ENCODE assay signal across 9 cellular contexts in the genomic region with DNA sequence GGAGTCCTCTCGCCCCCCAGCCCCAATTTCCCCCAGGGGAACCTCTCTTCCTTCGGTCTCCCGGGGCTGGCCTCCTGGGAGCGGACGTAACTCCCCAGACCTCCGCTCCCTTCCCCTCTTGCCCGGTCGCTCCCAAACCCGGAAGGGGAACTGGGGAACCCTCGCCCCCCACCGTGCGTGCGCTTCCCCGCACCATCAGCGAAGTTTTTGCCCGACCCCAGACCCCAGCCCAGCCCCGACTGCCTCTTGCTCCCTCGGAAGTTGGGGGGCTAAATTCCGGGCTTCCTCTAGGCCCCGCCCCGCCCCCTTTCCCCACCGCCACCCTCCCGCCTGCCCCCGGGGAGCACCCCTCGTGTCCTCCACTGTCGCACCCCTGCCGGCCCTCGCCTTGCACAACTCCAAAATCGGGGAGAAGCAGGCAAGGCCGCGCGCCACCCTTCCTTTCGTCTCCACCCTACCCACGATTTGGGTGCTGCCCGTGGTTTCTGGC. TPM values are rescaled to one million over a fixed set of nuclear protein-coding genes. Genes with fewer than 3 reads are reported as not detected.
A peak's percentile ranks its signal among the peaks of the same experiment; 100 is the strongest.
DNase-seq lines count a peak whose midpoint lies in the region; ATAC-seq and TF ChIP-seq lines count a peak whose summit lies in the region.
"Had no signal": no experiment of that assay in that cellular context is flagged by ENCODE, and none has a peak within 500 bp of the region (broad histone marks: within the 10 kb centered on the region; RNA-seq: fewer than 3 reads in every experiment).

No MANE protein-coding gene starts in this region.

- H3K36me3 ChIP-seq in OCI-LY1 (ENCODE audit: insufficient read depth, low read length): peaks cover 26% of the 10 kb centered on the region
- H3K36me3 ChIP-seq in adrenal gland (replicated peaks in 1 of 2): peaks cover 0 to 27% of the 10 kb centered on the region in 2 donors
- H3K36me3 ChIP-seq in hepatocyte (replicated peaks; ENCODE audit: insufficient read depth, low read depth): no peaks in the 10 kb centered on the region
- H3K36me3 ChIP-seq in skeletal muscle satellite cell (ENCODE audit: insufficient read depth, low read length): peaks cover 24% of the 10 kb centered on the region

- H2AFZ ChIP-seq in OCI-LY1 (ENCODE audit: low read length): no peak overlapping the region
- H2AFZ ChIP-seq in hepatocyte: peak overlapping the region; percentile 47

- H3K27me3 ChIP-seq in OCI-LY1 (ENCODE audit: insufficient read depth, low read length): no peaks in the 10 kb centered on the region
- H3K27me3 ChIP-seq in adrenal gland: no peaks in the 10 kb centered on the region
- H3K27me3 ChIP-seq in hepatocyte: no peaks in the 10 kb centered on the region
- H3K27me3 ChIP-seq in skeletal muscle satellite cell (ENCODE audit: control insufficient read depth, insufficient read depth, low read length): peaks cover 6% of the 10 kb centered on the region

- peak in 1 of 2 donors; percentile 15 for TF ChIP-seq POLR2A in adrenal gland (IDR thresholded peaks at IDR 0.05)

- H3K27ac ChIP-seq in OCI-LY1 (ENCODE audit: low read depth, low read length, poor library complexity, severe bottlenecking) (peak overlapping the region; percentile 65), adrenal gland (peak overlapping the region; percentile 91 to 99 (median 97)), hepatocyte (peak overlapping the region; percentile 90)

- H3K4me2 ChIP-seq in OCI-LY1 (ENCODE audit: low read length) (peak overlapping the region; percentile 80), hepatocyte (peak overlapping the region; percentile 98), skeletal muscle satellite cell (ENCODE audit: low read length) (peak overlapping the region; percentile 98)

- ATAC-seq in GM21528 (IDR thresholded peaks at IDR 0.05; ENCODE audit: low FRiP score, unreplicated experiment) (peak; percentile 4), GM18868 (IDR thresholded peaks at IDR 0.05; ENCODE audit: unreplicated experiment) (no peak)

- H3K79me2 ChIP-seq in OCI-LY1 (ENCODE audit: insufficient read depth, low read length): peaks cover 6% of the 10 kb centered on the region
- peaks cover 48% of the 10 kb centered on the region for H3K79me2 ChIP-seq in hepatocyte

- WGBS in adrenal gland, 4 donors: 0 to 1% (median 1%) methylated on average over 1 to 35 of the region's 35 CpGs
- 0% methylated on average over 9 of the region's 35 CpGs for WGBS in hepatocyte (ENCODE audit: low lambda C conversion rate, missing lambda C conversion rate)

- TF ChIP-seq CTCF in AG09309 (IDR thresholded peaks at IDR 0.05; ENCODE audit: control insufficient read depth, insufficient read depth, low read depth, low read length, missing control alignments) (no peak), OCI-LY1 (IDR thresholded peaks at IDR 0.05; ENCODE audit: low read length) (no peak), adrenal gland (IDR thresholded peaks at IDR 0.05) (no peak), hepatocyte (IDR thresholded peaks at IDR 0.05; ENCODE audit: poor library complexity) (no peak)

- H3K4me1 ChIP-seq in OCI-LY1 (ENCODE audit: insufficient read depth, low read length, severe bottlenecking) (peaks cover 11% of the 10 kb centered on the region), adrenal gland (replicated peaks in 1 of 2) (peaks cover 0 to 14% of the 10 kb centered on the region in 2 donors), hepatocyte (ENCODE audit: insufficient read depth) (peaks cover 14% of the 10 kb centered on the region), skeletal muscle satellite cell (ENCODE audit: control insufficient read depth, insufficient read depth, low read length) (no peaks in the 10 kb centered on the region)

- H3K9me2 ChIP-seq in OCI-LY1 (ENCODE audit: low read depth, low read length) (no peaks in the 10 kb centered on the region), hepatocyte (replicated peaks; ENCODE audit: insufficient read depth) (no peaks in the 10 kb centered on the region)

- H4K20me1 ChIP-seq in OCI-LY1 (ENCODE audit: insufficient read depth, low read length): no peaks in the 10 kb centered on the region
- peaks cover 46% of the 10 kb centered on the region for H4K20me1 ChIP-seq in hepatocyte (ENCODE audit: insufficient read depth, poor library complexity, severe bottlenecking)

- DNase-seq in AG09309 (ENCODE audit: low read depth) (no peak), adrenal gland (peak; percentile 44 to 77 (median 64)), hepatocyte (ENCODE audit: low spot score) (peak; percentile 43), NCI-H2029 treated with DMSO at 0.1 percent for 48 hours (lab: John Stamatoyannopoulos, UW) (no peak)

- intact Hi-C loops in adrenal gland (cut with DNase I): loop anchor here in 1 of 2 donors (5.0 kb wide), 1 partner anchor 47 kb away; no protein-coding TSS in a partner anchor

- no peaks in the 10 kb centered on the region for H3F3A ChIP-seq in OCI-LY1 (ENCODE audit: insufficient read depth, low read length)

- H3K4me3 ChIP-seq in AG09309 (ENCODE audit: control insufficient read depth, low read depth, low read length) (peak overlapping the region; percentile 99), OCI-LY1 (ENCODE audit: low read depth, low read length, poor library complexity, severe bottlenecking) (peak overlapping the region; percentile 76), adrenal gland (peak overlapping the region; percentile 49 to 94 (median 88)), hepatocyte (peak overlapping the region; percentile 96), skeletal muscle satellite cell (ENCODE audit: low read length) (peak overlapping the region; percentile 99)

- H3K9me3 ChIP-seq in OCI-LY1 (ENCODE audit: low read length) (no peaks in the 10 kb centered on the region), adrenal gland (replicated peaks in 1 of 3) (no peaks in the 10 kb centered on the region), hepatocyte (ENCODE audit: low read depth) (no peaks in the 10 kb centered on the region), skeletal muscle satellite cell (replicated peaks; ENCODE audit: low read length) (no peaks in the 10 kb centered on the region)

- H3K9ac ChIP-seq in OCI-LY1 (ENCODE audit: low read length) (peak overlapping the region; percentile 94), skeletal muscle satellite cell (ENCODE audit: low read depth, low read length) (peak overlapping the region; percentile 99)

RNA-seq across cellular contexts. Expression of gene GNB2, which starts 0.4 kb away (rescaled TPM):
- 100 to 1,000 TPM; 152 to 365 (median 297) TPM for total RNA-seq in adrenal gland
- 100 to 1,000 TPM; 105 to 139 (median 105) TPM for polyA plus RNA-seq in adrenal gland
- total RNA-seq in hepatocyte: 99.6 and 111 TPM in 2 replicates
- polyA plus RNA-seq in hepatocyte: 204 and 222 TPM in 2 replicates
- total RNA-seq in skeletal muscle satellite cell (2012; rRNA removed): 92.8 and 107 TPM in 2 replicates

RNA-seq across cellular contexts. Expression of gene ACTL6B, which starts 17.7 kb away (rescaled TPM):
- total RNA-seq in adrenal gland (1 to 10 TPM in 3 of 8 donors, not detected in 5; 1.9 to 3.8 (median 2.4) TPM), hepatocyte (not detected in 2 replicates)
- polyA plus RNA-seq in adrenal gland (1 to 10 TPM in 2 of 3 donors, under 1 TPM in 1; 0.64 to 5.1 (median 2.5) TPM), hepatocyte (not detected in 2 replicates)
- not detected in 2 replicates for total RNA-seq in skeletal muscle satellite cell (2012; rRNA removed)
- total RNA-seq: pulmonary artery endothelial cell had no signal

RNA-seq across cellular contexts. Expression of gene GIGYF1, which starts 20.1 kb away (rescaled TPM):
- 10 to 100 TPM; 19.1 to 62.2 (median 25.9) TPM for total RNA-seq in adrenal gland
- 100 to 1,000 TPM in 1 of 3 donors, 10 to 100 TPM in 1, 1 to 10 TPM in 1; 5.4 to 167 (median 49.8) TPM for polyA plus RNA-seq in adrenal gland
- total RNA-seq in hepatocyte: 14.2 and 17.6 TPM in 2 replicates
- 13.2 and 16.8 TPM in 2 replicates for polyA plus RNA-seq in hepatocyte
- 14.6 and 15.5 TPM in 2 replicates for total RNA-seq in skeletal muscle satellite cell (2012; rRNA removed)

RNA-seq across cellular contexts. Expression of gene POP7, which starts 31.9 kb away (rescaled TPM):
- total RNA-seq in adrenal gland (10 to 100 TPM in 7 of 8 donors, 1 to 10 TPM in 1; 8.7 to 60.9 (median 34.2) TPM), hepatocyte (30.1 and 39.2 TPM in 2 replicates)
- polyA plus RNA-seq in adrenal gland (10 to 100 TPM; 24.8 to 48.5 (median 27.1) TPM), hepatocyte (48.7 and 59.2 TPM in 2 replicates)
- 47.4 and 57.7 TPM in 2 replicates for total RNA-seq in skeletal muscle satellite cell (2012; rRNA removed)

RNA-seq across cellular contexts. Expression of gene TFR2, which starts 32.6 kb away (rescaled TPM):
- 1 to 10 TPM in 4 of 8 donors, under 1 TPM in 4; 0.24 to 2.9 (median 1.1) TPM for total RNA-seq in adrenal gland
- polyA plus RNA-seq in adrenal gland: 1 to 10 TPM in 2 of 3 donors, under 1 TPM in 1; 0.88 to 2.1 (median 1.1) TPM
- 12.5 and 13.5 TPM in 2 replicates for total RNA-seq in hepatocyte
- polyA plus RNA-seq in hepatocyte: 11.1 and 16.8 TPM in 2 replicates
- 0.66 TPM in 1 of 2 replicates, not detected in the other for total RNA-seq in skeletal muscle satellite cell (2012; rRNA removed)

Comparison
In these comparisons a context has a peak if more than half of its experiments do, and no peak if none do; other contexts are left out.
1. DNase-seq: peak in adrenal gland (7 of 7) and hepatocyte (single experiment); none in AG09309 (single experiment) and NCI-H2029 treated with DMSO at 0.1 percent for 48 hours (single experiment).
2. Peak in every context shown above with its lines, with median percentiles within 50 percentile points of each other: H3K4me3 ChIP-seq, H3K27ac ChIP-seq and H3K4me2 ChIP-seq.